Comparison of ENCODE assay signal across 8 cellular contexts in genomic region chr20:25987073-25987927, GRCh38.
DNase-seq lines count a peak whose midpoint lies in the region; ATAC-seq and TF ChIP-seq lines count a peak whose summit lies in the region.

No MANE protein-coding gene starts in this region.

- H3K27me3 Mint-ChIP-seq in glutamatergic neuron (ENCODE audit: unreplicated experiment) (peaks cover 14% of the 10 kb centered on the region), mesothelial cell of epicardium (ENCODE audit: low read depth) (peaks cover 2% of the 10 kb centered on the region)

- DNase-seq in GM12864 (ENCODE audit: low read depth) (no peak), NCI-H446 (lab: John Stamatoyannopoulos, UW) (peak; percentile 20 to 66), activated T-helper 1 cell treated with Interleukin-2 at 50 U/mL for 16 hours (ENCODE audit: low read depth) (peak; percentile 17), glutamatergic neuron (peak; percentile 38), gastrocnemius medialis (no peak), NCI-H1694 (lab: John Stamatoyannopoulos, UW) (no peak), mesothelial cell of epicardium (ENCODE audit: low spot score in 2 of 2, unreplicated experiment in 2 of 2) (no peak)

- H3K27me3 ChIP-seq in gastrocnemius medialis, result no peaks in the 10 kb centered on the region

- no peak overlapping the region for H3K27ac ChIP-seq in gastrocnemius medialis

- H3K36me3 Mint-ChIP-seq in glutamatergic neuron (ENCODE audit: unreplicated experiment) (peaks cover 21% of the 10 kb centered on the region), mesothelial cell of epicardium (no peaks in the 10 kb centered on the region)

- peak overlapping the region; percentile 26 for H3K27ac Mint-ChIP-seq in glutamatergic neuron (ENCODE audit: unreplicated experiment)
- H3K27ac Mint-ChIP-seq in mesothelial cell of epicardium, result no peak overlapping the region

- no peak overlapping the region for H3K4me3 Mint-ChIP-seq in glutamatergic neuron (ENCODE audit: unreplicated experiment)
- no peak overlapping the region for H3K4me3 Mint-ChIP-seq in mesothelial cell of epicardium

- H3K4me1 Mint-ChIP-seq in glutamatergic neuron (ENCODE audit: low read depth, unreplicated experiment) (peaks cover 3% of the 10 kb centered on the region), mesothelial cell of epicardium (peaks cover 3% of the 10 kb centered on the region)

- no peaks in the 10 kb centered on the region for H3K4me1 ChIP-seq in gastrocnemius medialis

- in situ Hi-C loops in gastrocnemius medialis (cut with MboI; ENCODE audit: low sequenced_read_pairs in 4 of 4), result no loop called here

- intact Hi-C loops in gastrocnemius medialis (cut with DNase I; ENCODE audit: low total_unique reads), result no loop called here

- TF ChIP-seq CTCF in GM12864 (IDR thresholded peaks at IDR 0.05; ENCODE audit: low read depth, low read length, missing control alignments) (peak; percentile 76), glutamatergic neuron (IDR thresholded peaks at IDR 0.05; ENCODE audit: partially characterized antibody, unreplicated experiment) (no peak), gastrocnemius medialis (IDR thresholded peaks at IDR 0.05 in 4 of 5, conservative IDR thresholded peaks at IDR 0.05 in 1 of 5) (peak in 1 of 5 experiments; percentile 5), mesothelial cell of epicardium (IDR thresholded peaks at IDR 0.05; ENCODE audit: unreplicated experiment) (no peak)

- no peaks in the 10 kb centered on the region for H3K36me3 ChIP-seq in gastrocnemius medialis

- peak overlapping the region; percentile 53 for H3K4me3 ChIP-seq in GM12864 (ENCODE audit: low read depth, low read length)
- peak overlapping the region; percentile 26 to 49 (median 38) for H3K4me3 ChIP-seq in gastrocnemius medialis

- no peaks in the 10 kb centered on the region for H3K9me3 ChIP-seq in gastrocnemius medialis

- H3K9me3 Mint-ChIP-seq in glutamatergic neuron (ENCODE audit: unreplicated experiment) (peaks cover 13% of the 10 kb centered on the region), mesothelial cell of epicardium (no peaks in the 10 kb centered on the region)

- ATAC-seq in HG02610 (IDR thresholded peaks at IDR 0.05; ENCODE audit: unreplicated experiment) (peak; percentile 86), gastrocnemius medialis (no peak)

- TF ChIP-seq POLR2A in gastrocnemius medialis (IDR thresholded peaks at IDR 0.05), result no peak

Comparison
In these comparisons a context has a peak if more than half of its experiments do, and no peak if none do; other contexts are left out.
1. DNase-seq: peak in NCI-H446 (2 of 2), activated T-helper 1 cell treated with Interleukin-2 at 50 U/mL for 16 hours (single experiment) and glutamatergic neuron (single experiment); none in GM12864 (single experiment), gastrocnemius medialis (0 of 2), NCI-H1694 (single experiment) and mesothelial cell of epicardium (0 of 2).